In the genomic region with DNA sequence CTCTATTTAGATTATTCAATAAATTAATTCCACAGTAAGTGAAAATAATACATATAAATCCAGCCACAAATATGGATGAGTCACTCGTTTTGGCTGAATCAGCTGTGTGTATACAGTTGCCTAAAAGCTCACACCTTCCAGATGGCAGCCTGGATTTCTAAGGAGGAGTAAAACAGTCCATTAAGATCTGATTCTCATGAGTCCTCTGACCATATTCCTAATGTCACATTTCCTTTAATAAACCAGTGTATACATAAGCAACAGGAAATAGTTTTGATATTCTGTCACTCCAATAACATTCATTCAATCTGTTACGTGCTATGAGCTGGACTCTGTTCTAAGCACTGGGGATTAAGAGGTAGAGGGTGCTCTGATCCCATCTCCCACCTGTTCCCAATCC, we compare ENCODE assay signal across 1 cellular context.
A peak's percentile ranks its signal among the peaks of the same experiment; 100 is the strongest.
TF ChIP-seq lines count a peak whose summit lies in the region.

No MANE protein-coding gene starts in this region.

TF ChIP-seq in IMR-90, 13 proteins besides CTCF, POLR2A, EP300 and RAD21:
- peak; percentile 49 for TF ChIP-seq BHLHE40 (IDR thresholded peaks at IDR 0.05; ENCODE audit: low read depth, low read length)
- TF ChIP-seq ELK1 (IDR thresholded peaks at IDR 0.05; ENCODE audit: borderline replicate concordance, low read depth, low read length) = no peak
- peak; percentile 83; the same call in 1 of the 2 replicates for TF ChIP-seq FOS (IDR thresholded peaks at IDR 0.05; ENCODE audit: low read depth, low read length)
- TF ChIP-seq SMC3 (IDR thresholded peaks at IDR 0.05; ENCODE audit: low read depth, low read length) = no peak
- peak; percentile 43; the same call in 1 of the 2 replicates for TF ChIP-seq CEBPB (IDR thresholded peaks at IDR 0.05; ENCODE audit: low read depth, low read length)
- TF ChIP-seq MAFK (IDR thresholded peaks at IDR 0.05; ENCODE audit: low read depth, low read length) = peak; percentile 52
- TF ChIP-seq MAZ (IDR thresholded peaks at IDR 0.05; ENCODE audit: borderline replicate concordance, low read depth, low read length) = no peak
- TF ChIP-seq USF2 (IDR thresholded peaks at IDR 0.05; ENCODE audit: low read depth, low read length) = no peak
- TF ChIP-seq RCOR1 (IDR thresholded peaks at IDR 0.05; ENCODE audit: insufficient replicate concordance, low read length) = no peak
- TF ChIP-seq MXI1 (IDR thresholded peaks at IDR 0.05; ENCODE audit: borderline replicate concordance, low read depth, low read length) = peak; percentile 35; the same call in 1 of the 2 replicates
- TF ChIP-seq CHD1 (IDR thresholded peaks at IDR 0.05; ENCODE audit: low read depth, low read length) = no peak
- TF ChIP-seq RFX5 (IDR thresholded peaks at IDR 0.05; ENCODE audit: low read depth, low read length) = no peak
- no peak for TF ChIP-seq NFE2L2 (IDR thresholded peaks at IDR 0.05; ENCODE audit: low read depth, low read length)
TF ChIP-seq in IMR-90: peak in this region for 5.
